ENCODE assay signal across 8 cellular contexts in the genomic region with DNA sequence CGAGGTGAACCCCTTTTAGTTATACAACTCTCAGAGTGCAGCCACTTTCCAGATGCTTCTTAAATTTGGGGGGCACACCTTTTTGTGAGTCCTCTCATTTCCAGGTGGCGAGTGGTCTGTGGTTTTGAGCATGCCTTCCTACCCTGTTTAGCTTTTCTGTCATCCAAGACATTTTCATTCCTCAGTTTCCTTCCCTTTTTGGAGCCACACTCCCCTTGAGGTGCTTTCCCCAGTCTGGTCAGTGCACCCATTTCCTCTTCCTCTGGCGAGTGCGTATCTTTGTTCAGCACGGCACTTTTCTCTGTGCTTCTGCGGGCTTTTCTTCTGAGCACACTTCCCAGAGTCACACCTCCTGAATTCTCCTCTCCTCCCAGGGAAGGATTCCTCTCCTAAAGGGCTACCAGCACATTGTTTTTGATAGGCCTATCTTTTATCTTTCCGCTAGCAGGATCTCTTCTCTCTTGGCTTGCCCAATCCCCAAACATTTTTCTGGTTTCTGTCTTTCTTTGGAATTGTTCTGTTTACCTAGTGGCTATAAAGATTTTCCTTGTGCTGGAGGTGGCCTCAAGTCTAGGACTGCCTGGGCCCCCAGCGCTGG. TPM values are rescaled to one million over a fixed set of nuclear protein-coding genes. Genes with fewer than 3 reads are reported as not detected.
A peak's percentile ranks its signal among the peaks of the same experiment; 100 is the strongest.
DNase-seq lines count a peak whose midpoint lies in the region; ATAC-seq and TF ChIP-seq lines count a peak whose summit lies in the region.

No MANE protein-coding gene starts in this region.

- TF ChIP-seq POLR2A in prostate gland (IDR thresholded peaks at IDR 0.05) = no peak

- WGBS in prostate gland = 55% methylated on average over 8 of the region's 8 CpGs

- H3K27me3 ChIP-seq in prostate gland (replicated peaks; ENCODE audit: insufficient read depth) = no peaks in the 10 kb centered on the region

- peaks cover 0 to 6% (median 0%) of the 10 kb centered on the region in 3 donors for H3K27me3 Mint-ChIP-seq in CD14-positive monocyte (ENCODE audit: low read depth in 3 of 3)

- H3K4me3 Mint-ChIP-seq in CD14-positive monocyte = peak overlapping the region; percentile 88 to 90

- H3K36me3 ChIP-seq in KOPT-K1 (ENCODE audit: insufficient read depth, low read length) = peaks cover 30% of the 10 kb centered on the region
- no peaks in the 10 kb centered on the region for H3K36me3 ChIP-seq in prostate gland

- TF ChIP-seq CTCF in CD14-positive monocyte (IDR thresholded peaks at IDR 0.05) (no peak), fibroblast of pulmonary artery (IDR thresholded peaks at IDR 0.05; ENCODE audit: low read length, missing control alignments) (no peak), prostate gland (IDR thresholded peaks at IDR 0.05) (no peak)

- H3K27ac Mint-ChIP-seq in CD14-positive monocyte = peak overlapping the region; percentile 98 to 100 (median 98)

- H3K9me3 ChIP-seq in KOPT-K1 (ENCODE audit: insufficient read depth, low read length, poor library complexity, severe bottlenecking) (no peaks in the 10 kb centered on the region), prostate gland (no peaks in the 10 kb centered on the region)

- in situ Hi-C loops in ACHN (cut with HindIII; ENCODE audit: low pct_ligation_motif_present, low pct_unique_long_range_greater_than_20kb, low sequenced_read_pairs) = no loop called here

- peaks cover 23 to 30% of the 10 kb centered on the region in 2 donors for H3K36me3 Mint-ChIP-seq in CD14-positive monocyte

- peaks cover 11% of the 10 kb centered on the region for H3K4me1 ChIP-seq in prostate gland (replicated peaks)

- H3K9me3 Mint-ChIP-seq in CD14-positive monocyte = peaks cover 0 to 4% (median 3%) of the 10 kb centered on the region in 7 donors

- H3K4me3 ChIP-seq in fibroblast of pulmonary artery (replicated peaks; ENCODE audit: low read depth, low read length) (peak overlapping the region; percentile 91), prostate gland (peak overlapping the region; percentile 64 to 70)

- peaks cover 62% of the 10 kb centered on the region for H3K4me1 Mint-ChIP-seq in CD14-positive monocyte

- H3K27ac ChIP-seq in KOPT-K1 (ENCODE audit: low read depth, low read length, poor library complexity, severe bottlenecking) = peak overlapping the region; percentile 61
- peak overlapping the region; percentile 94 to 95 for H3K27ac ChIP-seq in prostate gland

- intact Hi-C loops in CD14-positive monocyte (cut with micrococcal nuclease) = loop anchor here in 1 of 2 donors (1.0 to 5.0 kb wide), 3 partner anchors 31 to 156 kb away; a partner anchor contains a TSS
- intact Hi-C loops in prostate gland (cut with DNase I) = loop anchor here (5.0 kb wide), 1 partner anchor 94 kb away; no protein-coding TSS in a partner anchor
- intact Hi-C loops in posterior vena cava (cut with DNase I) = no loop called here

- no peak for ATAC-seq in GM18520 (IDR thresholded peaks at IDR 0.05; ENCODE audit: unreplicated experiment)

- DNase-seq in CD14-positive monocyte (ENCODE audit: low spot score) (peak; percentile 78), fibroblast of pulmonary artery (ENCODE audit: low read depth) (peak; percentile 56), prostate gland (ENCODE audit: low spot score) (no peak), ACHN (no peak), posterior vena cava (ENCODE audit: low spot score) (no peak)
- peak; percentile 20 for DNase-seq in activated T-cell treated with anti-CD3 and anti-CD28 coated beads, Interleukin-2, amount 50 U/mL, for 1 hour

RNA-seq across cellular contexts. Expression of a gene that starts 1.4 kb away (rescaled TPM):
- polyA plus RNA-seq in CD14-positive monocyte = 10 to 100 TPM; 73.6 to 78.2 TPM
- 10 to 100 TPM; 34.7 to 61.1 TPM for total RNA-seq in prostate gland
- total RNA-seq in posterior vena cava = 10 to 100 TPM; 55.2 to 59.6 TPM

RNA-seq across cellular contexts. Expression of a gene that starts 31.2 kb away (rescaled TPM):
- polyA plus RNA-seq in CD14-positive monocyte = 10 to 100 TPM; 89.5 to 98.0 TPM
- 100 to 1,000 TPM; 228 to 235 TPM for total RNA-seq in prostate gland
- 100 to 1,000 TPM; 210 to 217 TPM for total RNA-seq in posterior vena cava

Comparison
In these comparisons a context has a peak if more than half of its experiments do, and no peak if none do; other contexts are left out.
1. DNase-seq: peak in CD14-positive monocyte (single experiment), activated T-cell treated with anti-CD3 and anti-CD28 coated beads, Interleukin-2, amount 50 U/mL, for 1 hour (single experiment) and fibroblast of pulmonary artery (single experiment); none in prostate gland (single experiment), ACHN (single experiment) and posterior vena cava (single experiment).